Comparison of ENCODE assay signal across 16 cellular contexts in the genomic region with DNA sequence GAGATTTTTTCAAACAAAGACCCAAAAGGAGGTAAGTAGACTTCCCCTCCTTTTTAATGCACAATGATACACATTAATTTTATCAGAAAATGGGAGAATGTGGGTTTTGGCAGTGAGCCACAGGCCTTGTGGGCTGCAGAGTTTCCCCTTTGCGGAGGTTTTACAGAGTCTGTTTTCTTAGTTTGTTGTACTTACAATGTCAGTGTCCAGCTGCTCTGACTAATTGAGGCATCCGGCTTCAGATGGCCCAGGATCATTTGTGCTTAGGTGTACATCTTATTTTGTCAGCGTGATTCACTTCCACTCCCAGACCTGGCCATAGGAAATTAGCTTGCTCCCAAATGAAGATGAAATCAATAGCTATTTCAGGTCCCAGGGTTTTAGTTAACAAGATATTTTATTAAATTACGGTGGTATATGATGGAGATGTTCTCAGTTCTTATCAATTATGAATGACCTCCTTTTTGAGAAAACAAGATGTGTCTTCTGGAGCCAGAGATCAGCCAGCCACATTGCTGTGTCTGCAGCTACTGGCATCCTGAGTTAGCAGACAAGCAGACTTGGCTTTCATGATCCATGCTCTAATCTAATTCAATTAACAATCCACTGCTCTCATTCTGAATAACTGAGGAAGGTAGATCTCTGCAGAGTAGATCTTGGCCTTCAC.
DNase-seq lines count a peak whose midpoint lies in the region; ATAC-seq and TF ChIP-seq lines count a peak whose summit lies in the region.
"Had no signal": no experiment of that assay in that cellular context is flagged by ENCODE, and none has a peak within 500 bp of the region (broad histone marks: within the 10 kb centered on the region; RNA-seq: fewer than 3 reads in every experiment).

No MANE protein-coding gene starts in this region.

- peak overlapping the region; percentile 9; the same call in 1 of the 2 replicates for H3K27ac ChIP-seq in SJCRH30

- H3K36me3 ChIP-seq in SJCRH30 (no peaks in the 10 kb centered on the region), kidney epithelial cell (ENCODE audit: control insufficient read depth, insufficient read depth, low read length) (no peaks in the 10 kb centered on the region)

- H3K9me3 Mint-ChIP-seq in stimulated activated naive CD8-positive, alpha-beta T cell treated with anti-CD3 and anti-CD28 coated beads, Interleukin-15, amount 100 ng/mL, for 72 hours = peaks cover 8 to 9% of the 10 kb centered on the region in 2 donors

- H3K4me1 ChIP-seq in SJCRH30 = peaks cover 15% of the 10 kb centered on the region

- no peak overlapping the region for H3K27ac Mint-ChIP-seq in stimulated activated naive CD8-positive, alpha-beta T cell treated with anti-CD3 and anti-CD28 coated beads, Interleukin-15, amount 100 ng/mL, for 72 hours
- H3K27ac Mint-ChIP-seq: B cell; CD4-positive, alpha-beta memory T cell had no signal

- TF ChIP-seq CTCF in astrocyte of the spinal cord (IDR thresholded peaks at IDR 0.05; ENCODE audit: low read depth, low read length) (no peak), kidney epithelial cell (IDR thresholded peaks at IDR 0.05; ENCODE audit: insufficient read depth, low read length, poor library complexity, severe bottlenecking) (no peak)

- H3K4me3 ChIP-seq in SJCRH30 (no peak overlapping the region), astrocyte of the spinal cord (ENCODE audit: low read depth, low read length) (no peak overlapping the region), kidney epithelial cell (ENCODE audit: low read depth, low read length) (no peak overlapping the region)

- no peaks in the 10 kb centered on the region for H3K27me3 Mint-ChIP-seq in stimulated activated naive CD8-positive, alpha-beta T cell treated with anti-CD3 and anti-CD28 coated beads, Interleukin-15, amount 100 ng/mL, for 72 hours
- H3K27me3 Mint-ChIP-seq: B cell; CD4-positive, alpha-beta memory T cell had no signal

- no peak overlapping the region for H3K4me3 Mint-ChIP-seq in stimulated activated naive CD8-positive, alpha-beta T cell treated with anti-CD3 and anti-CD28 coated beads, Interleukin-15, amount 100 ng/mL, for 72 hours
- H3K4me3 Mint-ChIP-seq: B cell; CD4-positive, alpha-beta memory T cell had no signal

- peak; percentile 90 for DNase-seq in HT1080 (ENCODE audit: low read depth)
- DNase-seq in SJCRH30 = peak; percentile 34 to 57
- peak; percentile 28 for DNase-seq in astrocyte of the spinal cord (ENCODE audit: low read depth, low spot score)
- peak; percentile 10 for DNase-seq in kidney epithelial cell (ENCODE audit: low read depth)
- DNase-seq in NCI-H128 (lab: John Stamatoyannopoulos, UW; ENCODE audit: unreplicated experiment) = no peak
- DNase-seq in hippocampal formation (lab: John Stamatoyannopoulos, UW) = no peak
- no peak for DNase-seq in stimulated activated naive CD8-positive, alpha-beta T cell treated with anti-CD3 and anti-CD28 coated beads, Interleukin-15, amount 100 ng/mL, for 72 hours
- DNase-seq: CD4-positive, alpha-beta memory T cell; DMS79 treated with DMSO at 0.1 percent for 48 hours; GOT3; KBM-7; NCI-H1092; NCI-H1694; NCI-H82 had no signal

- no peak for ATAC-seq in stimulated activated naive CD8-positive, alpha-beta T cell treated with anti-CD3 and anti-CD28 coated beads, Interleukin-15, amount 100 ng/mL, for 72 hours
- no peak for ATAC-seq in HG02678 (IDR thresholded peaks at IDR 0.05; ENCODE audit: unreplicated experiment)

- in situ Hi-C loops in astrocyte of the spinal cord (cut with HindIII; ENCODE audit: low sequenced_read_pairs) = no loop called here

- H3K9me3 ChIP-seq in SJCRH30 (replicated peaks) = peaks cover 9% of the 10 kb centered on the region; the same call in 1 of the 2 replicates

- no peaks in the 10 kb centered on the region for H3K4me1 Mint-ChIP-seq in stimulated activated naive CD8-positive, alpha-beta T cell treated with anti-CD3 and anti-CD28 coated beads, Interleukin-15, amount 100 ng/mL, for 72 hours
- H3K4me1 Mint-ChIP-seq: B cell; CD4-positive, alpha-beta memory T cell had no signal

- H3K27me3 ChIP-seq in SJCRH30 (no peaks in the 10 kb centered on the region), kidney epithelial cell (ENCODE audit: control insufficient read depth, insufficient read depth, low read length) (no peaks in the 10 kb centered on the region)

Comparison
In these comparisons a context has a peak if more than half of its experiments do, and no peak if none do; other contexts are left out.
1. DNase-seq: peak in HT1080 (single experiment), SJCRH30 (2 of 2), astrocyte of the spinal cord (single experiment) and kidney epithelial cell (single experiment); none in NCI-H128 (single experiment), hippocampal formation (0 of 2) and stimulated activated naive CD8-positive, alpha-beta T cell treated with anti-CD3 and anti-CD28 coated beads, Interleukin-15, amount 100 ng/mL, for 72 hours (0 of 2).